ENCODE assay signal across 18 cellular contexts in genomic region chr15:58611731-58612676, GRCh38.
A peak's percentile ranks its signal among the peaks of the same experiment; 100 is the strongest.
DNase-seq lines count a peak whose midpoint lies in the region; ATAC-seq and TF ChIP-seq lines count a peak whose summit lies in the region.
"Had no signal": no experiment of that assay in that cellular context is flagged by ENCODE, and none has a peak within 500 bp of the region (broad histone marks: within the 10 kb centered on the region; RNA-seq: fewer than 3 reads in every experiment).

No MANE protein-coding gene starts in this region.

- 92 to 94% methylated on average over 6 of the region's 6 CpGs for WGBS in aorta, 2 donors

- H3K27me3 ChIP-seq in left lung = no peaks in the 10 kb centered on the region
- no peaks in the 10 kb centered on the region for H3K27me3 ChIP-seq in aorta (ENCODE audit: control insufficient read depth in 1 of 2, insufficient read depth in 2 of 2, low read length in 1 of 2)
- H3K27me3 ChIP-seq: BLaER1 treated with 17β-estradiol and CSF1 and Interleukin-3, amounts not matched to agents 10 nM and 100 nM; MG63 had no signal

- intact Hi-C loops in activated CD8-positive, alpha-beta T cell treated with anti-CD3 and anti-CD28 coated beads for 36 hours (cut with micrococcal nuclease) = no loop called here
- intact Hi-C loops in left lung (cut with DNase I) = no loop called here
- intact Hi-C loops in aorta (cut with DNase I) = no loop called here

- H3K36me3 Mint-ChIP-seq in activated CD8-positive, alpha-beta T cell treated with anti-CD3 and anti-CD28 coated beads, Interleukin-2, amount 10 ng/mL, durations not matched to agents 7 days and 5 days (ENCODE audit: low read depth) = peaks cover 79% of the 10 kb centered on the region
- peaks cover 69% of the 10 kb centered on the region for H3K36me3 Mint-ChIP-seq in activated CD8-positive, alpha-beta T cell treated with anti-CD3 and anti-CD28 coated beads for 36 hours (ENCODE audit: low read depth)

- no peak for DNase-seq in activated CD8-positive, alpha-beta T cell treated with anti-CD3 and anti-CD28 coated beads, Interleukin-2, amount 10 ng/mL, durations not matched to agents 7 days and 5 days
- no peak for DNase-seq in activated CD8-positive, alpha-beta T cell treated with anti-CD3 and anti-CD28 coated beads for 36 hours
- DNase-seq in choroid plexus epithelial cell (ENCODE audit: low read depth) (peak; percentile 45), left lung (no peak), aorta (no peak)
- DNase-seq: 8988T; activated naive CD4-positive, alpha-beta T cell treated with anti-CD3 and anti-CD28 coated beads, Interleukin-2, amount 50 U/mL, for 16 hours; DMS153; MG63; NCI-H1436 treated with DMSO at 0.1 percent for 48 hours; NCI-H2227 treated with DMSO at 0.1 percent for 48 hours; SW 1271 had no signal

- no peak overlapping the region for H3K27ac ChIP-seq in left lung
- H3K27ac ChIP-seq in aorta (ENCODE audit: low read depth in 1 of 2, low read length in 2 of 2) = no peak overlapping the region

- CTCF ChIA-PET in activated CD8-positive, alpha-beta T cell treated with anti-CD3 and anti-CD28 coated beads, Interleukin-2, amount 10 ng/mL, durations not matched to agents 7 days and 5 days (lab: Charles Lee) = no interaction called here
- CTCF ChIA-PET in activated CD8-positive, alpha-beta T cell treated with anti-CD3 and anti-CD28 coated beads for 36 hours (lab: Charles Lee) = interaction anchor here (1.0 kb wide), 1 partner anchor 23 kb away, joined by 3 read pairs; no protein-coding TSS in a partner anchor

- H3K9me3 Mint-ChIP-seq in activated CD8-positive, alpha-beta T cell treated with anti-CD3 and anti-CD28 coated beads, Interleukin-2, amount 10 ng/mL, durations not matched to agents 7 days and 5 days (ENCODE audit: insufficient read depth) = peaks cover 24% of the 10 kb centered on the region
- peaks cover 22% of the 10 kb centered on the region for H3K9me3 Mint-ChIP-seq in activated CD8-positive, alpha-beta T cell treated with anti-CD3 and anti-CD28 coated beads for 36 hours

- no peaks in the 10 kb centered on the region for H3K27me3 Mint-ChIP-seq in activated CD8-positive, alpha-beta T cell treated with anti-CD3 and anti-CD28 coated beads, Interleukin-2, amount 10 ng/mL, durations not matched to agents 7 days and 5 days (ENCODE audit: low read depth)
- no peaks in the 10 kb centered on the region for H3K27me3 Mint-ChIP-seq in activated CD8-positive, alpha-beta T cell treated with anti-CD3 and anti-CD28 coated beads for 36 hours

- peak overlapping the region; percentile 40 for H3K27ac Mint-ChIP-seq in activated CD8-positive, alpha-beta T cell treated with anti-CD3 and anti-CD28 coated beads, Interleukin-2, amount 10 ng/mL, durations not matched to agents 7 days and 5 days
- H3K27ac Mint-ChIP-seq in activated CD8-positive, alpha-beta T cell treated with anti-CD3 and anti-CD28 coated beads for 36 hours = no peak overlapping the region
- H3K27ac Mint-ChIP-seq: nephron had no signal

- no peak for TF ChIP-seq CTCF in activated CD8-positive, alpha-beta T cell treated with anti-CD3 and anti-CD28 coated beads for 36 hours (IDR thresholded peaks at IDR 0.05)
- TF ChIP-seq CTCF in choroid plexus epithelial cell (conservative IDR thresholded peaks at IDR 0.05; ENCODE audit: low read depth, low read length) (no peak), left lung (IDR thresholded peaks at IDR 0.05) (no peak)

- H3K4me3 Mint-ChIP-seq in activated CD8-positive, alpha-beta T cell treated with anti-CD3 and anti-CD28 coated beads, Interleukin-2, amount 10 ng/mL, durations not matched to agents 7 days and 5 days = no peak overlapping the region
- no peak overlapping the region for H3K4me3 Mint-ChIP-seq in activated CD8-positive, alpha-beta T cell treated with anti-CD3 and anti-CD28 coated beads for 36 hours
- H3K4me3 Mint-ChIP-seq: nephron had no signal

- H3K4me1 ChIP-seq in left lung (peaks cover 0 to 6% of the 10 kb centered on the region in 2 donors), aorta (ENCODE audit: control insufficient read depth in 1 of 2, insufficient read depth in 2 of 2, low read length in 2 of 2) (no peaks in the 10 kb centered on the region)

- H3K36me3 ChIP-seq in left lung (peaks cover 0 to 54% of the 10 kb centered on the region in 2 donors), aorta (ENCODE audit: control insufficient read depth in 1 of 2, insufficient read depth in 2 of 2, low read length in 1 of 2) (no peaks in the 10 kb centered on the region)

- no peak for ATAC-seq in activated CD8-positive, alpha-beta T cell treated with anti-CD3 and anti-CD28 coated beads, Interleukin-2, amount 10 ng/mL, durations not matched to agents 7 days and 5 days
- no peak for ATAC-seq in activated CD8-positive, alpha-beta T cell treated with anti-CD3 and anti-CD28 coated beads for 36 hours
- ATAC-seq in left lung (peak; percentile 60), aorta (ENCODE audit: low FRiP score) (peak; percentile 7), GM18873 (IDR thresholded peaks at IDR 0.05; ENCODE audit: low FRiP score, unreplicated experiment) (no peak), GM19328 (IDR thresholded peaks at IDR 0.05; ENCODE audit: unreplicated experiment) (no peak), HG02852 (IDR thresholded peaks at IDR 0.05; ENCODE audit: unreplicated experiment) (no peak)
- ATAC-seq: Right ventricle myocardium inferior had no signal

- H3K4me3 ChIP-seq in choroid plexus epithelial cell (ENCODE audit: low read depth, low read length) (no peak overlapping the region), left lung (no peak overlapping the region), aorta (ENCODE audit: low read length in 2 of 2) (no peak overlapping the region)
- H3K4me3 ChIP-seq: BLaER1 treated with 17β-estradiol and CSF1 and Interleukin-3, amounts not matched to agents 10 nM and 100 nM; MG63 had no signal

- H3K9me3 ChIP-seq in left lung = peaks cover 0 to 12% of the 10 kb centered on the region in 2 donors
- H3K9me3 ChIP-seq in aorta (ENCODE audit: control insufficient read depth, low read length) = peaks cover 4% of the 10 kb centered on the region

- peaks cover 21% of the 10 kb centered on the region for H3K4me1 Mint-ChIP-seq in activated CD8-positive, alpha-beta T cell treated with anti-CD3 and anti-CD28 coated beads, Interleukin-2, amount 10 ng/mL, durations not matched to agents 7 days and 5 days (ENCODE audit: low read depth)
- H3K4me1 Mint-ChIP-seq in activated CD8-positive, alpha-beta T cell treated with anti-CD3 and anti-CD28 coated beads for 36 hours (ENCODE audit: low read depth) = peaks cover 22% of the 10 kb centered on the region
- H3K4me1 Mint-ChIP-seq: nephron had no signal

- POLR2A ChIA-PET in activated CD8-positive, alpha-beta T cell treated with anti-CD3 and anti-CD28 coated beads, Interleukin-2, amount 10 ng/mL, durations not matched to agents 7 days and 5 days (lab: Charles Lee) = no interaction called here
- POLR2A ChIA-PET in activated CD8-positive, alpha-beta T cell treated with anti-CD3 and anti-CD28 coated beads for 36 hours (lab: Charles Lee) = no interaction called here

Comparison
In these comparisons a context has a peak if more than half of its experiments do, and no peak if none do; other contexts are left out.
1. ATAC-seq: peak in left lung (single experiment) and aorta (single experiment); none in activated CD8-positive, alpha-beta T cell treated with anti-CD3 and anti-CD28 coated beads, Interleukin-2, amount 10 ng/mL, durations not matched to agents 7 days and 5 days (single experiment), activated CD8-positive, alpha-beta T cell treated with anti-CD3 and anti-CD28 coated beads for 36 hours (single experiment), GM18873 (single experiment), GM19328 (single experiment) and HG02852 (single experiment).